8 cellular contexts compared by ENCODE assay signal in the genomic region with DNA sequence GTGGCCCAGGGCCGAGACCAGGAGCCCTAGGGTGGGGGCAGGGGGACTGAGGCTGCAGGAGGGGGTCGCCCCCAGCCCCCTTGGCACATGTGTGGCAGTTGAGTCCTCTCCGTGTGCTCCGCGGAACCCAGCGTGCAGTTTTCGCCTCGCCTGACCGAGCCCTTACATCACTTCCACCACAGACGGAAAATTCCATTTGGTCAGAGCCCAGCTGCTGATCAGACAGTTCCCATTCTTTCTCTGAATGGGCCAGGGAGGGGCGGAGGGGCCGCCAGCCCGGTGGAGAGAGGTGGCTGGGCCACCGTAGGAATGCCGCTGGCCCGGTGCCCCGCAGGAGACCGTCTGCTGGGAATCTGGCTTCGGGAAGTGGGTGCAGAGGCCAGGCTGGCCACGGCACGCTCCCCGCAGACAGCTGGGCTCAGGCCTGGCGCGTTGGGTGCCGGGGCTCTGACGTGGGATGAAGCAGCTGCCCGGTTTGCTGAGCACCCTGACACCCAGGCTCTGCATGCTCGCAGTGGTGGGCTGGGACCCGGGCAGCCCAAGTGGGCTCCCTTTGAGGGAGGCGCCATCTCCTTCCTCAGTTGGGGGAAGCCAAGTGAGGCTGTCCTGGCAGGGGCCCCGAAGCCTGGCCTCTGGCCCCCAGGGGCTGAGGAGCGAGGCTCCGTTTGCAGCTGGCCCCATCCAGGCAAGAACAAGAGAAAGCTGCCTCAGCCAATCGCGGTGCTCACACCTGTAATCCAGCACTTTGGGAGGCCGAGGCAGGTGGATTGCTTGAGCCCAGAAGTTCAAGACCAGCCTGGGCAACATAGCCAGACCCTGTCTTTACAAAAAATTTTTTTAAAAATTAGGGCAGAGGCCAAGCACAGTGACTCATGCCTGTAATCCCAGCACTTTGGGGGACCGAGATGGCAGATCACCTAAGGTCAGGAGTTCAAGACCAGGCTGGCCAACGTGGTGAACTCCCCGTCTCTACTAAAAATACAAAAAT. TPM values are rescaled to one million over a fixed set of nuclear protein-coding genes. Genes with fewer than 3 reads are reported as not detected.
DNase-seq lines count a peak whose midpoint lies in the region; ATAC-seq, FAIRE-seq and TF ChIP-seq lines count a peak whose summit lies in the region.

No MANE protein-coding gene starts in this region.

- peak overlapping the region; percentile 85 to 98 (median 97) for H3K27ac ChIP-seq in adrenal gland
- H3K27ac ChIP-seq in pancreas, result peak overlapping the region; percentile 51 to 82 (median 76)

- DNase-seq in adrenal gland (peak; percentile 92 to 99 (median 98)), Right ventricle myocardium inferior (ENCODE audit: missing footprints) (peak; percentile 93), pancreas (peak; percentile 76 to 86 (median 82)), NCI-H2196 treated with DMSO at 0.1 percent for 48 hours (lab: John Stamatoyannopoulos, UW; ENCODE audit: unreplicated experiment) (no peak)
- DNase-seq in activated naive CD4-positive, alpha-beta T cell treated with anti-CD3 and anti-CD28 coated beads, Interleukin-2, amount 50 U/mL, for 72 hours (ENCODE audit: low spot score in 2 of 2), result no peak

- H3K4me1 ChIP-seq in adrenal gland (replicated peaks in 1 of 2) (peaks cover 55 to 76% of the 10 kb centered on the region in 2 donors), pancreas (peaks cover 0 to 8% (median 0%) of the 10 kb centered on the region in 3 donors)

- intact Hi-C loops in adrenal gland (cut with DNase I) (no loop called here), Right ventricle myocardium inferior (cut with DNase I) (loop anchor here (5.0 kb wide), 1 partner anchor 34 kb away; no protein-coding TSS in a partner anchor), pancreas (cut with DNase I) (no loop called here)

- WGBS in adrenal gland, 4 donors, result 20 to 27% (median 24%) methylated on average over 4 to 39 of the region's 39 CpGs
- 56 to 59% methylated on average over 37 to 39 of the region's 39 CpGs for WGBS in pancreas, 2 donors

- H3K27me3 ChIP-seq in adrenal gland, result no peaks in the 10 kb centered on the region
- no peaks in the 10 kb centered on the region for H3K27me3 ChIP-seq in pancreas

- peak; percentile 46 for ATAC-seq in HG03175 (IDR thresholded peaks at IDR 0.05; ENCODE audit: unreplicated experiment)
- ATAC-seq in Right ventricle myocardium inferior, result peak; percentile 77
- ATAC-seq in pancreas, result peak; percentile 72 to 78 (median 76)
- no peak for ATAC-seq in HG03139 (IDR thresholded peaks at IDR 0.05; ENCODE audit: unreplicated experiment)
- ATAC-seq in activated naive CD4-positive, alpha-beta T cell treated with anti-CD3 and anti-CD28 coated beads, Interleukin-2, amount 50 U/mL, for 72 hours, result no peak

- no peaks in the 10 kb centered on the region for H3K36me3 Mint-ChIP-seq in activated naive CD4-positive, alpha-beta T cell treated with anti-CD3 and anti-CD28 coated beads, Interleukin-2, amount 50 U/mL, for 72 hours

- peak; percentile 44 to 55 for TF ChIP-seq POLR2A in adrenal gland (IDR thresholded peaks at IDR 0.05)

- H3K9me3 Mint-ChIP-seq in activated naive CD4-positive, alpha-beta T cell treated with anti-CD3 and anti-CD28 coated beads, Interleukin-2, amount 50 U/mL, for 72 hours, result no peaks in the 10 kb centered on the region

- FAIRE-seq in G401.6 (lab: Jason Lieb, UNC) (peak; percentile 44), pancreas (lab: Jason Lieb, UNC) (no peak)

- TF ChIP-seq CTCF in adrenal gland (IDR thresholded peaks at IDR 0.05) (peak in 1 of 6 experiments; percentile 31), pancreas (IDR thresholded peaks at IDR 0.05) (no peak)

- H3K27ac Mint-ChIP-seq in activated naive CD4-positive, alpha-beta T cell treated with anti-CD3 and anti-CD28 coated beads, Interleukin-2, amount 50 U/mL, for 72 hours, result no peak overlapping the region

- H3K4me3 ChIP-seq in adrenal gland (peak overlapping the region in 1 of 4 donors; percentile 30), pancreas (no peak overlapping the region)

- H3K9me3 ChIP-seq in adrenal gland (replicated peaks in 1 of 3), result no peaks in the 10 kb centered on the region
- no peaks in the 10 kb centered on the region for H3K9me3 ChIP-seq in pancreas

- no peaks in the 10 kb centered on the region for H3K36me3 ChIP-seq in adrenal gland (replicated peaks in 1 of 2)
- H3K36me3 ChIP-seq in pancreas, result no peaks in the 10 kb centered on the region

RNA-seq across cellular contexts. Expression of gene TTYH3, which starts 9.9 kb away (rescaled TPM):
- 10 to 100 TPM; 34.8 to 86.3 (median 60.3) TPM for total RNA-seq in adrenal gland
- 10 to 100 TPM in 2 of 3 donors, 1 to 10 TPM in 1; 5.4 to 38.4 (median 21.3) TPM for polyA plus RNA-seq in adrenal gland
- total RNA-seq in Right ventricle myocardium inferior, result 15.8 TPM
- 10 to 100 TPM in 3 of 6 donors, 1 to 10 TPM in 3; 4.9 to 31.9 (median 8.4) TPM for total RNA-seq in pancreas
- 10 to 100 TPM in 1 of 2 donors, 1 to 10 TPM in 1; 6.7 to 10.5 TPM for polyA plus RNA-seq in pancreas
- 10 to 100 TPM; 23.8 to 28.3 TPM for total RNA-seq in activated naive CD4-positive, alpha-beta T cell treated with anti-CD3 and anti-CD28 coated beads, Interleukin-2, amount 50 U/mL, for 72 hours

RNA-seq across cellular contexts. Expression of gene AMZ1, which starts 46.3 kb away (rescaled TPM):
- under 1 TPM in 2 of 8 donors, not detected in 6; 0.14 to 0.36 TPM for total RNA-seq in adrenal gland
- polyA plus RNA-seq in adrenal gland, result under 1 TPM; 0.07 to 0.32 (median 0.07) TPM
- 0.05 TPM for total RNA-seq in Right ventricle myocardium inferior
- total RNA-seq in pancreas, result under 1 TPM in 1 of 6 donors, not detected in 5; 0.19 TPM
- under 1 TPM; 0.04 to 0.05 TPM for polyA plus RNA-seq in pancreas
- total RNA-seq in activated naive CD4-positive, alpha-beta T cell treated with anti-CD3 and anti-CD28 coated beads, Interleukin-2, amount 50 U/mL, for 72 hours, result under 1 TPM; 0.06 to 0.14 TPM

Comparison
In these comparisons a context has a peak if more than half of its experiments do, and no peak if none do; other contexts are left out.
1. ATAC-seq: peak in HG03175 (single experiment), Right ventricle myocardium inferior (single experiment) and pancreas (4 of 4); none in HG03139 (single experiment) and activated naive CD4-positive, alpha-beta T cell treated with anti-CD3 and anti-CD28 coated beads, Interleukin-2, amount 50 U/mL, for 72 hours (0 of 2).
2. DNase-seq: peak in adrenal gland (7 of 7), Right ventricle myocardium inferior (single experiment) and pancreas (6 of 6); none in NCI-H2196 treated with DMSO at 0.1 percent for 48 hours (single experiment) and activated naive CD4-positive, alpha-beta T cell treated with anti-CD3 and anti-CD28 coated beads, Interleukin-2, amount 50 U/mL, for 72 hours (0 of 2).